8 cellular contexts compared by ENCODE assay signal in the genomic region with DNA sequence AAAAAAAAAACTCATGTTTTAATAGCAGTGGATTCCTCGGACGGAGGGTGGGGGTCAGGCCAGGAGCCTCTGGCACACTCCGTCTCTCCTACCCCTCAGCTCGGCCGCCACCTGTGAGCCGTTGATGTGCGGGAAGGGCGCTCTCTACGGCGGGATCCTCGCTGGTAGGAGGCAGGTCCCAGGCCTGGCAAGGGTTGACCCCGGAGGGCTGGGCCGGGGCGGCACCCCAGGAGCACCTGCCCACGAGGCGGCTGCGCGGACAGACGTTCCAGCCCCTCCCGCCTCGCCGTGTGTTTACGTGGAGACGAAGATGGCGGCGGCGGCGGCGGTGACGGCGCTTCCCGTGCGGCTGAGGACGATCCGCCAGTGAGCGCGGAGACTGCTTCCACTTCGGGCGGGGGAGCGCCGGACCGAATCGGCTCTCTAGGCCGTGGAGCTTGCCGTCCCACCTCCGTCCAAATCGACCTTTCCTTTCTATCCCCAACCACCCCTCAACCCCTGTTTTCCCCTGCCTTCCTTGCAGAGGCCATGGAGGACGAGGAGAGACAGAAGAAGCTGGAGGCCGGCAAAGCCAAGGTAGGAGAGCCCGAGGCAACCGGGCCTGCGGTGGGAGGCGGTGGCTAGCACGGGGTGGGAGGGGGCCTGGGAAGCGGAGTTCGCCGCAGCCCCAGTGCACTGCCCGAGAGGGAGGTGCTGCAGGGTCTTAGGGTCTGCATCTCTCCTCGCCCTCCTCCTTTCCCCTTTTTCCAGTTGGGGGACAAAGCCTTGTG. TPM values are rescaled to one million over a fixed set of nuclear protein-coding genes. Genes with fewer than 3 reads are reported as not detected.
DNase-seq lines count a peak whose midpoint lies in the region; ATAC-seq and TF ChIP-seq lines count a peak whose summit lies in the region.

A gene (plus strand): TSS at position 291 of the 770 bp plus-strand sequence. CDS start 238 bp downstream, at position 529.

- no peak for TF ChIP-seq EP300 in gastroesophageal sphincter (IDR thresholded peaks at IDR 0.05)
- no peak for TF ChIP-seq EP300 in suprapubic skin (IDR thresholded peaks at IDR 0.05)

- H3K4me1 ChIP-seq in ES-I3 (ENCODE audit: insufficient read depth, low read length) (no peaks in the 10 kb centered on the region), gastroesophageal sphincter (peaks cover 2 to 46% (median 18%) of the 10 kb centered on the region in 3 donors), suprapubic skin (peaks cover 32% of the 10 kb centered on the region)

- peak within 1 kb of the TSS; percentile 88 to 97 (median 93) for H3K27ac ChIP-seq in gastroesophageal sphincter
- peak within 1 kb of the TSS; percentile 97 for H3K27ac ChIP-seq in suprapubic skin

- peak within 1 kb of the TSS; percentile 77 to 85 for H3K4me3 ChIP-seq in gastroesophageal sphincter
- peak within 1 kb of the TSS; percentile 89 for H3K4me3 ChIP-seq in suprapubic skin

- peak within 1 kb of the TSS; percentile 65 for H3K9ac ChIP-seq in ES-I3 (ENCODE audit: low read depth, low read length)

- H3K27me3 ChIP-seq in gastroesophageal sphincter (no peaks in the 10 kb centered on the region), suprapubic skin (no peaks in the 10 kb centered on the region)

- TF ChIP-seq CTCF in gastroesophageal sphincter (IDR thresholded peaks at IDR 0.05) (peak in 1 of 4 experiments; percentile 22), suprapubic skin (IDR thresholded peaks at IDR 0.05) (no peak)

- TF ChIP-seq POLR2A in gastroesophageal sphincter (IDR thresholded peaks at IDR 0.05), result peak; percentile 68 to 75
- TF ChIP-seq POLR2A in suprapubic skin (IDR thresholded peaks at IDR 0.05), result peak in 1 of 2 donors; percentile 83

- 0% methylated on average over 2 to 6 of the region's 59 CpGs for WGBS in gastroesophageal sphincter (ENCODE audit: low coverage in 1 of 2), 2 donors
- under 1% methylated on average over 40 of the region's 59 CpGs for WGBS in suprapubic skin

- DNase-seq in H4 (ENCODE audit: low spot score) (peak; percentile 82), LoVo (ENCODE audit: low spot score) (peak; percentile 97), SHP77 treated with DMSO at 0.1 percent for 48 hours (lab: John Stamatoyannopoulos, UW) (peak; percentile 57), occipital lobe (lab: John Stamatoyannopoulos, UW) (peak; percentile 80), suprapubic skin (ENCODE audit: low spot score in 2 of 2) (peak; percentile 91 to 93)
- peak; percentile 57 to 79 (median 76) for DNase-seq in activated naive CD4-positive, alpha-beta T cell (lab: John Stamatoyannopoulos, UW)

- ATAC-seq in gastroesophageal sphincter, result peak; percentile 92

- H3K36me3 ChIP-seq in ES-I3 (ENCODE audit: insufficient read depth, low read length) (no peaks in the 10 kb centered on the region), gastroesophageal sphincter (no peaks in the 10 kb centered on the region), suprapubic skin (no peaks in the 10 kb centered on the region)

- no peaks in the 10 kb centered on the region for H3K9me3 ChIP-seq in ES-I3 (ENCODE audit: control insufficient read depth, insufficient read depth, low read length)
- H3K9me3 ChIP-seq in gastroesophageal sphincter, result no peaks in the 10 kb centered on the region
- no peaks in the 10 kb centered on the region for H3K9me3 ChIP-seq in suprapubic skin

RNA-seq across cellular contexts. Expression of the gene that starts here (rescaled TPM):
- 15.8 and 17.3 TPM in 2 replicates for total RNA-seq in H4 (2014; rRNA removed; shearing (Covaris generic))
- total RNA-seq in gastroesophageal sphincter, result 10 to 100 TPM; 38.5 to 99.0 (median 50.8) TPM
- 217 TPM for total RNA-seq in occipital lobe
- 100 to 1,000 TPM in 1 of 4 donors, 10 to 100 TPM in 3; 49.4 to 192 (median 68.0) TPM for total RNA-seq in suprapubic skin

Comparison
In these comparisons a context has a peak if more than half of its experiments do, and no peak if none do; other contexts are left out.
1. Peak in every context shown above with its lines: DNase-seq, ATAC-seq, H3K4me3 ChIP-seq and H3K27ac ChIP-seq.